In the genomic region with DNA sequence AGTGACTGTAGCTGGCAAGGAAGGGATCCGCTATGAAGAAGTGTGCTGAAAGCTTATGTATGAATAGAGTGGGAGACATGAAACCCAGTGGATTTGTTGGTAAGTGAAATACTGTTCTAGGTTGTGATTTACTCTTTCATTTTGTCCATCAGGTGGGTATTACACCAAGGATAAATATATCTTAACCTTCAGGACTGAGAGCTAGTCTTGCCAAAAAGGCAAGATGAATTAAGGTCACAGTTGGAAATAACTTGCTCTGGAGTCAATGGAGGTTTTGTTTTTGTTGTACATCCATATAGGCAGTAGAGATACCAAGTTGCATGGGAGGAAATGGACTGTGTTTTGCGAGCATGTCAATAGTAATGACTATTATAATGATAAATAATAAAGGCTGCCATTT, we compare ENCODE assay signal across 34 cellular contexts.
"Had no signal": no experiment of that assay in that cellular context is flagged by ENCODE, and none has a peak within 500 bp of the region (broad histone marks: within the 10 kb centered on the region; RNA-seq: fewer than 3 reads in every experiment).

No MANE protein-coding gene starts in this region.

- ATAC-seq: activated CD8-positive, alpha-beta T cell treated with anti-CD3 and anti-CD28 coated beads for 36 hours; activated naive CD4-positive, alpha-beta T cell treated with anti-CD3 and anti-CD28 coated beads, Interleukin-2, amount 50 U/mL, for 72 hours; activated T-cell treated with anti-CD3 and anti-CD28 coated beads, Interleukin-2, amount 50 U/mL, for 4 hours; activated T-cell treated with anti-CD3 and anti-CD28 coated beads, Interleukin-2, amount 50 U/mL, for 72 hours; activated T-helper 17 cell treated with anti-CD3 and anti-CD28 coated beads, Interleukin-2, amount 50 U/mL, for 72 hours; body of pancreas had no signal

- H3K4me1 Mint-ChIP-seq: activated B cell treated with CpG ODN at 0.5 μM for 24 hours had no signal

- H3K9me3 Mint-ChIP-seq: activated naive CD8-positive, alpha-beta T cell treated with anti-CD3 and anti-CD28 coated beads for 36 hours; T-helper 2 cell treated with Interferon-gamma antibody and Interleukin-4, amounts not matched to agents 5 μg/mL and 100 μg/mL, for 36 hours had no signal

- H3K36me3 ChIP-seq: adrenal gland, brain microvascular endothelial cell, breast epithelium had no signal

- H3K9me3 ChIP-seq: body of pancreas had no signal

- H3K4me3 Mint-ChIP-seq: activated B cell treated with CpG ODN at 0.5 μM for 24 hours; activated CD4-positive, alpha-beta memory T cell treated with anti-CD3 and anti-CD28 coated beads for 36 hours; activated CD4-positive, alpha-beta T cell treated with anti-CD3 and anti-CD28 coated beads, Interleukin-2, amount 10 ng/mL, durations not matched to agents 24 days and 14 days; activated CD8-positive, alpha-beta T cell treated with anti-CD3 and anti-CD28 coated beads for 36 hours; activated naive CD4-positive, alpha-beta T cell treated with anti-CD3 and anti-CD28 coated beads for 36 hours; activated naive CD8-positive, alpha-beta T cell treated with anti-CD3 and anti-CD28 coated beads for 36 hours; activated T-cell treated with anti-CD3 and anti-CD28 coated beads, Interleukin-2, amount 50 U/mL, for 4 hours; activated T-cell treated with anti-CD3 and anti-CD28 coated beads, Interleukin-2, amount 50 U/mL, for 72 hours; activated T-helper 17 cell treated with anti-CD3 and anti-CD28 coated beads, Interleukin-2, amount 50 U/mL, for 72 hours; T-helper 2 cell treated with Interferon-gamma antibody and Interleukin-4, amounts not matched to agents 5 μg/mL and 100 μg/mL, for 36 hours had no signal

- H3K27ac Mint-ChIP-seq: activated B cell treated with CpG ODN at 0.5 μM for 24 hours; activated CD4-positive, alpha-beta memory T cell treated with anti-CD3 and anti-CD28 coated beads for 36 hours; activated CD4-positive, alpha-beta T cell treated with anti-CD3 and anti-CD28 coated beads, Interleukin-2, amount 10 ng/mL, durations not matched to agents 24 days and 14 days; activated CD8-positive, alpha-beta T cell treated with anti-CD3 and anti-CD28 coated beads for 36 hours; activated naive CD4-positive, alpha-beta T cell treated with anti-CD3 and anti-CD28 coated beads for 36 hours; activated naive CD4-positive, alpha-beta T cell treated with anti-CD3 and anti-CD28 coated beads, Interleukin-2, amount 50 U/mL, for 72 hours; activated naive CD8-positive, alpha-beta T cell treated with anti-CD3 and anti-CD28 coated beads for 36 hours; activated T-cell treated with anti-CD3 and anti-CD28 coated beads, Interleukin-2, amount 50 U/mL, for 72 hours; activated T-helper 1 cell treated with anti-CD3 and anti-CD28 coated beads, Interleukin-12 subunit alpha, Interleukin-12 subunit beta, Interleukin-2, Interleukin-4 antibody, amounts not matched to agents 30 ng/mL and 10 ng/mL and 1 ng/mL, durations not matched to agents 14 hours and 24 hours and 36 hours; activated T-helper 17 cell treated with anti-CD3 and anti-CD28 coated beads, Interleukin-2, amount 50 U/mL, for 72 hours; T-helper 2 cell treated with Interferon-gamma antibody and Interleukin-4, amounts not matched to agents 5 μg/mL and 100 μg/mL, for 36 hours had no signal

- H3K27ac ChIP-seq: adrenal gland, body of pancreas, brain microvascular endothelial cell, breast epithelium, VCaP had no signal

- H3K4me1 ChIP-seq: adrenal gland, body of pancreas, breast epithelium had no signal

- DNase-seq: activated B cell treated with CpG ODN at 0.5 μM for 24 hours; activated CD4-positive, alpha-beta memory T cell treated with anti-CD3 and anti-CD28 coated beads for 36 hours; activated CD4-positive, alpha-beta T cell treated with anti-CD3 and anti-CD28 coated beads for 4 hours; activated CD4-positive, alpha-beta T cell treated with anti-CD3 and anti-CD28 coated beads, Interleukin-2, amount 10 ng/mL, durations not matched to agents 24 days and 14 days; activated CD4-positive, alpha-beta T cell treated with anti-CD3 and anti-CD28 coated beads, Interleukin-2, amount 50 U/mL, for 1 hour; activated CD4-positive, alpha-beta T cell treated with anti-CD3 and anti-CD28 coated beads, Interleukin-2, amount 50 U/mL, for 4 hours; activated CD4-positive, CD25-positive, alpha-beta regulatory T cell treated with anti-CD3 and anti-CD28 coated beads, Interleukin-2, amount 50 U/mL, for 72 hours; activated CD8-positive, alpha-beta memory T cell treated with anti-CD3 and anti-CD28 coated beads, Interleukin-2, amount 50 U/mL, for 4 hours; activated CD8-positive, alpha-beta T cell treated with anti-CD3 and anti-CD28 coated beads for 36 hours; activated effector memory CD4-positive, alpha-beta T cell treated with anti-CD3 and anti-CD28 coated beads, Interleukin-2, amount 50 U/mL, for 16 hours; activated gamma-delta T cell treated with Interleukin-2 at 50 U/mL for 16 hours; activated naive CD4-positive, alpha-beta T cell; activated naive CD4-positive, alpha-beta T cell treated with anti-CD3 and anti-CD28 coated beads for 36 hours; activated naive CD4-positive, alpha-beta T cell treated with anti-CD3 and anti-CD28 coated beads, Interleukin-2, amount 50 U/mL, for 16 hours; activated naive CD8-positive, alpha-beta T cell treated with anti-CD3 and anti-CD28 coated beads for 36 hours; activated T-cell treated with anti-CD3 and anti-CD28 coated beads for 4 hours; activated T-cell treated with anti-CD3 and anti-CD28 coated beads, Interleukin-2, amount 50 U/mL, for 1 hour; activated T-cell treated with anti-CD3 and anti-CD28 coated beads, Interleukin-2, amount 50 U/mL, for 4 hours; activated T-cell treated with anti-CD3 and anti-CD28 coated beads, Interleukin-2, amount 50 U/mL, for 72 hours; adrenal gland; amniotic stem cell; aorta; body of pancreas; brain microvascular endothelial cell; central memory CD4-positive, alpha-beta T cell; SW 1271; T-helper 2 cell; T-helper 9 cell had no signal

- H3K27me3 ChIP-seq: adrenal gland, body of pancreas, brain microvascular endothelial cell, breast epithelium had no signal

- H3K27me3 Mint-ChIP-seq: activated T-helper 17 cell treated with anti-CD3 and anti-CD28 coated beads, Interleukin-2, amount 50 U/mL, for 72 hours had no signal

- H3K36me3 Mint-ChIP-seq: activated CD4-positive, alpha-beta memory T cell treated with anti-CD3 and anti-CD28 coated beads for 36 hours had no signal

- H3K4me3 ChIP-seq: adrenal gland, body of pancreas, breast epithelium had no signal
